Comparison of ENCODE assay signal across 1 cellular context in genomic region chr6:37705239-37706051, GRCh38.
TF ChIP-seq lines count a peak whose summit lies in the region.

No MANE protein-coding gene starts in this region.

TF ChIP-seq in HEK293, 187 proteins besides CTCF, POLR2A, EP300 and RAD21 (continued from another document and continues in another):
- TF ChIP-seq PATZ1 (tag by site-specific recombination; IDR thresholded peaks at IDR 0.05) (peak; percentile 90), ZNF626 (tag by site-specific recombination; IDR thresholded peaks at IDR 0.05) (no peak), ZBTB8A (tag by site-specific recombination; IDR thresholded peaks at IDR 0.05) (peak; percentile 70), KLF16 (tag by site-specific recombination; IDR thresholded peaks at IDR 0.05) (peak; percentile 71), ZNF701 (tag by site-specific recombination; IDR thresholded peaks at IDR 0.05) (no peak), KLF10 (tag by site-specific recombination; IDR thresholded peaks at IDR 0.05) (0 out of 2 replicates have a peak, but pooled peaks have one; percentile 51), BCL11A (tag by site-specific recombination; IDR thresholded peaks at IDR 0.05; ENCODE audit: low read depth) (no peak), ZNF157 (tag by site-specific recombination; IDR thresholded peaks at IDR 0.05) (no peak), ZNF366 (tag by site-specific recombination; conservative IDR thresholded peaks at IDR 0.05) (peak; percentile 41; the same call in 1 of the 2 replicates), ZIC2 (tag by site-specific recombination; IDR thresholded peaks at IDR 0.05) (no peak; the same call in 1 of the 2 replicates), ZNF335 (tag by site-specific recombination; conservative IDR thresholded peaks at IDR 0.05) (peak; percentile 15), ZNF394 (tag by site-specific recombination; IDR thresholded peaks at IDR 0.05; ENCODE audit: borderline replicate concordance) (no peak), ZNF596 (tag by site-specific recombination; IDR thresholded peaks at IDR 0.05) (no peak), GLIS2 (tag by site-specific recombination; IDR thresholded peaks at IDR 0.05) (peak; percentile 77), ZNF585B (tag by site-specific recombination; IDR thresholded peaks at IDR 0.05) (no peak), ZNF704 (tag by site-specific recombination; IDR thresholded peaks at IDR 0.05) (no peak), OVOL3 (tag by site-specific recombination; IDR thresholded peaks at IDR 0.05) (no peak), WT1 (tag by site-specific recombination; IDR thresholded peaks at IDR 0.05) (0 out of 2 replicates have a peak, but pooled peaks have one; percentile 20), ZNF837 (tag by site-specific recombination; IDR thresholded peaks at IDR 0.05) (no peak), ZNF155 (tag by site-specific recombination; IDR thresholded peaks at IDR 0.05) (no peak), SP2 (tag by site-specific recombination; IDR thresholded peaks at IDR 0.05) (peak; percentile 68), PRDM4 (tag by site-specific recombination; IDR thresholded peaks at IDR 0.05) (no peak), ZNF16 (tag by site-specific recombination; IDR thresholded peaks at IDR 0.05; ENCODE audit: low read depth) (no peak), FEZF1 (tag by site-specific recombination; IDR thresholded peaks at IDR 0.05) (no peak), ZNF239 (tag by site-specific recombination; IDR thresholded peaks at IDR 0.05) (no peak), ZBTB20 (tag by site-specific recombination; IDR thresholded peaks at IDR 0.05) (peak; percentile 69), ZNF521 (tag by site-specific recombination; IDR thresholded peaks at IDR 0.05) (no peak), ZNF76 (tag by site-specific recombination; IDR thresholded peaks at IDR 0.05; ENCODE audit: borderline replicate concordance, low read depth) (no peak), ZNF398 (tag by site-specific recombination; IDR thresholded peaks at IDR 0.05) (peak; percentile 40; the same call in 1 of the 2 replicates), ZBTB11 (tag by site-specific recombination; conservative IDR thresholded peaks at IDR 0.05; ENCODE audit: low read depth) (no peak), SP7 (tag by site-specific recombination; IDR thresholded peaks at IDR 0.05) (peak; percentile 50; the same call in 1 of the 2 replicates), ZFHX2 (tag by site-specific recombination; conservative IDR thresholded peaks at IDR 0.05) (peak; percentile 71), KLF7 (tag by site-specific recombination; IDR thresholded peaks at IDR 0.05; ENCODE audit: borderline replicate concordance) (peak; percentile 56; the same call in 1 of the 2 replicates), ZNF266 (tag by site-specific recombination; IDR thresholded peaks at IDR 0.05; ENCODE audit: low read depth) (no peak), ZNF549 (tag by site-specific recombination; IDR thresholded peaks at IDR 0.05) (no peak), ZNF184 (tag by site-specific recombination; IDR thresholded peaks at IDR 0.05) (no peak), RBAK (tag by site-specific recombination; IDR thresholded peaks at IDR 0.05) (no peak), ZNF621 (tag by site-specific recombination; IDR thresholded peaks at IDR 0.05) (no peak), ZNF19 (tag by site-specific recombination; IDR thresholded peaks at IDR 0.05; ENCODE audit: low read depth) (no peak), SP3 (tag by site-specific recombination; IDR thresholded peaks at IDR 0.05) (peak; percentile 79)
- TF ChIP-seq, protein P1, sequence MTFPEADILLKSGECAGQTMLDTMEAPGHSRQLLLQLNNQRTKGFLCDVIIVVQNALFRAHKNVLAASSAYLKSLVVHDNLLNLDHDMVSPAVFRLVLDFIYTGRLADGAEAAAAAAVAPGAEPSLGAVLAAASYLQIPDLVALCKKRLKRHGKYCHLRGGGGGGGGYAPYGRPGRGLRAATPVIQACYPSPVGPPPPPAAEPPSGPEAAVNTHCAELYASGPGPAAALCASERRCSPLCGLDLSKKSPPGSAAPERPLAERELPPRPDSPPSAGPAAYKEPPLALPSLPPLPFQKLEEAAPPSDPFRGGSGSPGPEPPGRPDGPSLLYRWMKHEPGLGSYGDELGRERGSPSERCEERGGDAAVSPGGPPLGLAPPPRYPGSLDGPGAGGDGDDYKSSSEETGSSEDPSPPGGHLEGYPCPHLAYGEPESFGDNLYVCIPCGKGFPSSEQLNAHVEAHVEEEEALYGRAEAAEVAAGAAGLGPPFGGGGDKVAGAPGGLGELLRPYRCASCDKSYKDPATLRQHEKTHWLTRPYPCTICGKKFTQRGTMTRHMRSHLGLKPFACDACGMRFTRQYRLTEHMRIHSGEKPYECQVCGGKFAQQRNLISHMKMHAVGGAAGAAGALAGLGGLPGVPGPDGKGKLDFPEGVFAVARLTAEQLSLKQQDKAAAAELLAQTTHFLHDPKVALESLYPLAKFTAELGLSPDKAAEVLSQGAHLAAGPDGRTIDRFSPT (tag by site-specific recombination; IDR thresholded peaks at IDR 0.05): 0 out of 2 replicates have a peak, but pooled peaks have one; percentile 20
- TF ChIP-seq, protein P2, sequence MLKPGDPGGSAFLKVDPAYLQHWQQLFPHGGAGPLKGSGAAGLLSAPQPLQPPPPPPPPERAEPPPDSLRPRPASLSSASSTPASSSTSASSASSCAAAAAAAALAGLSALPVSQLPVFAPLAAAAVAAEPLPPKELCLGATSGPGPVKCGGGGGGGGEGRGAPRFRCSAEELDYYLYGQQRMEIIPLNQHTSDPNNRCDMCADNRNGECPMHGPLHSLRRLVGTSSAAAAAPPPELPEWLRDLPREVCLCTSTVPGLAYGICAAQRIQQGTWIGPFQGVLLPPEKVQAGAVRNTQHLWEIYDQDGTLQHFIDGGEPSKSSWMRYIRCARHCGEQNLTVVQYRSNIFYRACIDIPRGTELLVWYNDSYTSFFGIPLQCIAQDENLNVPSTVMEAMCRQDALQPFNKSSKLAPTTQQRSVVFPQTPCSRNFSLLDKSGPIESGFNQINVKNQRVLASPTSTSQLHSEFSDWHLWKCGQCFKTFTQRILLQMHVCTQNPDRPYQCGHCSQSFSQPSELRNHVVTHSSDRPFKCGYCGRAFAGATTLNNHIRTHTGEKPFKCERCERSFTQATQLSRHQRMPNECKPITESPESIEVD (tag by site-specific recombination; IDR thresholded peaks at IDR 0.05): 0 out of 2 replicates have a peak, but pooled peaks have one; percentile 5
- TF ChIP-seq, protein P3, sequence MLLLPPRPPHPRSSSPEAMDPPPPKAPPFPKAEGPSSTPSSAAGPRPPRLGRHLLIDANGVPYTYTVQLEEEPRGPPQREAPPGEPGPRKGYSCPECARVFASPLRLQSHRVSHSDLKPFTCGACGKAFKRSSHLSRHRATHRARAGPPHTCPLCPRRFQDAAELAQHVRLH (tag by site-specific recombination; IDR thresholded peaks at IDR 0.05): no peak
- TF ChIP-seq, protein P4, sequence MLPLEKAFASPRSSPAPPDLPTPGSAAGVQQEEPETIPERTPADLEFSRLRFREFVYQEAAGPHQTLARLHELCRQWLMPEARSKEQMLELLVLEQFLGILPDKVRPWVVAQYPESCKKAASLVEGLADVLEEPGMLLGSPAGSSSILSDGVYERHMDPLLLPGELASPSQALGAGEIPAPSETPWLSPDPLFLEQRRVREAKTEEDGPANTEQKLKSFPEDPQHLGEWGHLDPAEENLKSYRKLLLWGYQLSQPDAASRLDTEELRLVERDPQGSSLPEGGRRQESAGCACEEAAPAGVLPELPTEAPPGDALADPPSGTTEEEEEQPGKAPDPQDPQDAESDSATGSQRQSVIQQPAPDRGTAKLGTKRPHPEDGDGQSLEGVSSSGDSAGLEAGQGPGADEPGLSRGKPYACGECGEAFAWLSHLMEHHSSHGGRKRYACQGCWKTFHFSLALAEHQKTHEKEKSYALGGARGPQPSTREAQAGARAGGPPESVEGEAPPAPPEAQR (tag by site-specific recombination; IDR thresholded peaks at IDR 0.05): no peak
- TF ChIP-seq, protein P5, sequence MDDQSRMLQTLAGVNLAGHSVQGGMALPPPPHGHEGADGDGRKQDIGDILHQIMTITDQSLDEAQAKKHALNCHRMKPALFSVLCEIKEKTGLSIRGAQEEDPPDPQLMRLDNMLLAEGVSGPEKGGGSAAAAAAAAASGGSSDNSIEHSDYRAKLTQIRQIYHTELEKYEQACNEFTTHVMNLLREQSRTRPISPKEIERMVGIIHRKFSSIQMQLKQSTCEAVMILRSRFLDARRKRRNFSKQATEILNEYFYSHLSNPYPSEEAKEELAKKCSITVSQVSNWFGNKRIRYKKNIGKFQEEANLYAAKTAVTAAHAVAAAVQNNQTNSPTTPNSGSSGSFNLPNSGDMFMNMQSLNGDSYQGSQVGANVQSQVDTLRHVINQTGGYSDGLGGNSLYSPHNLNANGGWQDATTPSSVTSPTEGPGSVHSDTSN (CRISPR knock-in tag; IDR thresholded peaks at IDR 0.05): no peak
